ENCODE assay signal across 1 cellular context in genomic region chr2:205827809-205828208, GRCh38.
TF ChIP-seq lines count a peak whose summit lies in the region.

No MANE protein-coding gene starts in this region.

TF ChIP-seq in GM23338, 12 proteins besides CTCF, POLR2A, EP300 and RAD21 (continued from another document):
- TF ChIP-seq ZNF462 (CRISPR knock-in tag; IDR thresholded peaks at IDR 0.05): no peak
- no peak for TF ChIP-seq POLR2AphosphoS5 (IDR thresholded peaks at IDR 0.05; ENCODE audit: low read depth)
- no peak for TF ChIP-seq JUNB (IDR thresholded peaks at IDR 0.05; ENCODE audit: unreplicated experiment)
- no peak for TF ChIP-seq ZNF114 (CRISPR knock-in tag; IDR thresholded peaks at IDR 0.05)
- TF ChIP-seq ETS1 (IDR thresholded peaks at IDR 0.05): no peak
- no peak for TF ChIP-seq CREB1 (CRISPR knock-in tag; IDR thresholded peaks at IDR 0.05; ENCODE audit: low read depth)
TF ChIP-seq in GM23338: peak in this region for 0.
